Comparison of ENCODE assay signal across 1 cellular context in the genomic region with DNA sequence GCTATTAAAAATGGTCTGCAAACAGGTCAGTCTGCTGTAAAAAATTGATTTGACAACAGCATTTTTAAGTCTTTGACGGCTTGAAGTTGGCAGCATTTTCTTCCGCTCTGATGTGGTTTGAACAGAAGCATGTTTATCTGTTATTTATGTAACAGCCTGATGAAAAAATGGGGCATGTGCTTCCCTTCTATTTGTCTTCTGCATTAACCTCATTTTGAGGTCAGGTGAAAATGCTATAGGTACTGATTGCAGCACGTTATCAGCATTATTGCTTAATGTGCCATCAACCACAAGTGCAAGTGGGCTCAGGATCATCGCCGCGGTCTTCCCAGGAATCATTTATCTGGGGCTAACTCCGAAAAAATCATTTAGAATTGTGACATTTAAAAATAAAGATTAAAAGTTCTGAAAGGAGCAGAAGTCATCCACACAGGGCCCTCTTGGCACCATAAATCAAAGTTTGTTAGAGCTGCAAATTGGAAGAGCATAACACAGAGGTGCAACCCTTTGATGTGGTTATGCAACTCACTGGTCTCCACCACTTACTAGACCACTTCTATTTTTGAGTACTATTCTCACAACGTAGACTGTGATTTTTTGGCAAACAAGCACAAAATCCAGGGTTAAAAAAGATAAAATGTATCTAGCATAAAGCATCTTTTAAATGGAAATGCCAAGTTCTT.
TF ChIP-seq lines count a peak whose summit lies in the region.

No MANE protein-coding gene starts in this region.

TF ChIP-seq in GM12878, 131 proteins besides CTCF, POLR2A, EP300 and RAD21 (continued from another document):
- TF ChIP-seq, protein P1, sequence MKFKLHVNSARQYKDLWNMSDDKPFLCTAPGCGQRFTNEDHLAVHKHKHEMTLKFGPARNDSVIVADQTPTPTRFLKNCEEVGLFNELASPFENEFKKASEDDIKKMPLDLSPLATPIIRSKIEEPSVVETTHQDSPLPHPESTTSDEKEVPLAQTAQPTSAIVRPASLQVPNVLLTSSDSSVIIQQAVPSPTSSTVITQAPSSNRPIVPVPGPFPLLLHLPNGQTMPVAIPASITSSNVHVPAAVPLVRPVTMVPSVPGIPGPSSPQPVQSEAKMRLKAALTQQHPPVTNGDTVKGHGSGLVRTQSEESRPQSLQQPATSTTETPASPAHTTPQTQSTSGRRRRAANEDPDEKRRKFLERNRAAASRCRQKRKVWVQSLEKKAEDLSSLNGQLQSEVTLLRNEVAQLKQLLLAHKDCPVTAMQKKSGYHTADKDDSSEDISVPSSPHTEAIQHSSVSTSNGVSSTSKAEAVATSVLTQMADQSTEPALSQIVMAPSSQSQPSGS (IDR thresholded peaks at IDR 0.05; ENCODE audit: low read length) = 0 out of 2 replicates have a peak, but pooled peaks have one; percentile 30
- TF ChIP-seq TCF7 (IDR thresholded peaks at IDR 0.05; ENCODE audit: borderline replicate concordance) = peak; percentile 93
